Comparison of ENCODE assay signal across 8 cellular contexts in the genomic region with DNA sequence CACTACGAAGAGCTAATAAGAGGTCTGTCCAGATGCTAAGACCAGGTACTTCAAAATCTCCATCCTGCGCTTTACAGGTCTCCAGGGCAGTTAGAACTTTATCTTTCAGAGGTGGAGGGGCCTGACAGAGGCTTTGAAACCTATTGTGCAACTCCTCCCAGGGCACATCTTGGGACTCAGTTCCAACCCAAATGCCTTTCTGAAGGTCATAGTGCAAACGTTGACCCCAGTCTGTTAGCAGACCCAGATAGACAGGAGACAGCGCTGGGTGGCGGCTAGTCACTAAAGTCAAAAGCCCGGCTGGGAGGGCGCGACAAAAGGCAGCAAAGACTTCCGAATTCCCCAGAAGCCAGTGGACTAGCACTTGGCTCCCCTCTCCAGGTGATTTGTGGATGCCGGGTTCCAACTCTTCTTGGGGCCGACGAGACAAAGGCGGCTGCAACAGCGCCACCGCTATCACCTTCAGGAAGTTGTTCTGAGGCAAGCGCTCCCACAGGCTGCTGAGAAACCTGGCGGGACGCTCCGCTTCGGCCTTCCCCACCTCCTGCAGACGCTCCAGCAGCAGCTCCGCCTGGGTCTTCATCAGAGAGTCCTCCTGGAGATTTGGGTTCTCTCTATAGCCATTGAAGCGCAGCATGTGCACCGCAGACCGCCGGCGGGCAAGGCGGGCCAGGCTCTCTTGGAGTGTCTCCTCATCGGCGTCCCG. TPM values are rescaled to one million over a fixed set of nuclear protein-coding genes. Genes with fewer than 3 reads are reported as not detected.
DNase-seq lines count a peak whose midpoint lies in the region; ATAC-seq and TF ChIP-seq lines count a peak whose summit lies in the region.

No MANE protein-coding gene starts in this region.

- H3K9me3 ChIP-seq in AG04450 (ENCODE audit: control insufficient read depth, insufficient read depth, low read length) (peaks cover 3% of the 10 kb centered on the region; the same call in 1 of the 2 replicates), liver (ENCODE audit: control insufficient read depth in 4 of 4, low read length in 3 of 4) (no peaks in the 10 kb centered on the region)

- peaks cover 42% of the 10 kb centered on the region for H3K4me1 Mint-ChIP-seq in activated B cell treated with CpG ODN at 0.5 μM for 24 hours

- H3K36me3 Mint-ChIP-seq in activated B cell treated with CpG ODN at 0.5 μM for 24 hours (ENCODE audit: low read depth): peaks cover 34% of the 10 kb centered on the region

- POLR2A ChIA-PET in AG04450 (lab: Yijun Ruan, JAX) (no interaction called here), activated B cell treated with CpG ODN at 0.5 μM for 24 hours (lab: Charles Lee) (interaction anchor here (2.4 kb wide), 1 partner anchor 205 kb away, joined by 15 read pairs; a partner anchor contains a TSS)

- H3K4me3 ChIP-seq in AG04450 (ENCODE audit: low read depth, low read length) (peak overlapping the region; percentile 91), liver (ENCODE audit: low read depth in 1 of 3, low read length in 3 of 3) (peak overlapping the region; percentile 71 to 100 (median 99))

- ATAC-seq in GM18520 (IDR thresholded peaks at IDR 0.05; ENCODE audit: unreplicated experiment): peak; percentile 30
- peak; percentile 56 for ATAC-seq in HG03095 (IDR thresholded peaks at IDR 0.05; ENCODE audit: unreplicated experiment)
- ATAC-seq in activated B cell treated with CpG ODN at 0.5 μM for 24 hours (ENCODE audit: low read depth): peak; percentile 25

- intact Hi-C loops in activated B cell treated with CpG ODN at 0.5 μM for 24 hours (cut with micrococcal nuclease): loop anchor here (1.0 to 10.0 kb wide), 2 partner anchors 204 to 290 kb away; a partner anchor contains a TSS

- H3K9me3 Mint-ChIP-seq in activated B cell treated with CpG ODN at 0.5 μM for 24 hours: no peaks in the 10 kb centered on the region

- WGBS in liver: 3% methylated on average over 31 of the region's 31 CpGs

- TF ChIP-seq RAD21 in liver (IDR thresholded peaks at IDR 0.05): peak; percentile 31 to 39

- H3K27ac ChIP-seq in AG04450 (ENCODE audit: low read depth, low read length) (peak overlapping the region; percentile 88), liver (ENCODE audit: low read depth in 1 of 2, low read length in 2 of 2) (peak overlapping the region; percentile 93 to 97)

- H3K27me3 ChIP-seq in AG04450 (ENCODE audit: control insufficient read depth, insufficient read depth, low read length) (no peaks in the 10 kb centered on the region), liver (ENCODE audit: control insufficient read depth in 4 of 4, insufficient read depth in 4 of 4, low read length in 3 of 4) (no peaks in the 10 kb centered on the region)

- H3K36me3 ChIP-seq in liver (ENCODE audit: control insufficient read depth in 4 of 4, insufficient read depth in 3 of 4, low read depth in 1 of 4, low read length in 3 of 4): no peaks in the 10 kb centered on the region

- H3K27ac Mint-ChIP-seq in activated B cell treated with CpG ODN at 0.5 μM for 24 hours: peak overlapping the region; percentile 99

- peak overlapping the region; percentile 94 to 96 for H3K9ac ChIP-seq in liver (ENCODE audit: low read depth in 1 of 2, low read length in 2 of 2)

- TF ChIP-seq CTCF in AG04450 (IDR thresholded peaks at IDR 0.05; ENCODE audit: low read depth, low read length) (peak; percentile 52), activated B cell treated with CpG ODN at 0.5 μM for 24 hours (IDR thresholded peaks at IDR 0.05) (no peak), liver (IDR thresholded peaks at IDR 0.05; ENCODE audit: low read depth, low read length, missing input control) (peak; percentile 24)

- H3K4me1 ChIP-seq in liver (ENCODE audit: control insufficient read depth in 4 of 4, insufficient read depth in 4 of 4, low read length in 3 of 4): peaks cover 3 to 13% (median 7%) of the 10 kb centered on the region in 4 donors

- no peak for DNase-seq in AG04450 (ENCODE audit: low read depth, low spot score)
- DNase-seq in NCI-H2107 (lab: John Stamatoyannopoulos, UW): peak; percentile 39
- DNase-seq in activated B cell treated with CpG ODN at 0.5 μM for 24 hours: no peak
- peak; percentile 21 for DNase-seq in dedifferentiated amniotic fluid mesenchymal stem cell (ENCODE audit: extremely low spot score)
- DNase-seq in stimulated activated CD4-positive, alpha-beta T cell treated with anti-CD3 and anti-CD28 coated beads, TNF-alpha, amount 100 ng/mL, for 1 hour (ENCODE audit: low read depth in 3 of 3, low spot score in 1 of 3): peak in 2 of 3 donors; percentile 38 to 48

- peak overlapping the region; percentile 100 for H3K4me3 Mint-ChIP-seq in activated B cell treated with CpG ODN at 0.5 μM for 24 hours

- CTCF ChIA-PET in AG04450 (lab: Charles Lee): interaction anchor here (0.6 to 2.0 kb wide), 4 partner anchors 8 to 576 kb away, joined by 3 to 4 read pairs (median 4); no protein-coding TSS in a partner anchor
- CTCF ChIA-PET in activated B cell treated with CpG ODN at 0.5 μM for 24 hours (lab: Charles Lee): interaction anchor here (1.2 kb wide), 1 partner anchor 10 kb away, joined by 3 read pairs; no protein-coding TSS in a partner anchor

- H3K27me3 Mint-ChIP-seq in activated B cell treated with CpG ODN at 0.5 μM for 24 hours: no peaks in the 10 kb centered on the region

TF ChIP-seq in liver, 16 proteins besides CTCF, POLR2A, EP300 and RAD21:
- TF ChIP-seq RXRA (IDR thresholded peaks at IDR 0.05): peak; percentile 26 to 37
- TF ChIP-seq, protein P1, sequence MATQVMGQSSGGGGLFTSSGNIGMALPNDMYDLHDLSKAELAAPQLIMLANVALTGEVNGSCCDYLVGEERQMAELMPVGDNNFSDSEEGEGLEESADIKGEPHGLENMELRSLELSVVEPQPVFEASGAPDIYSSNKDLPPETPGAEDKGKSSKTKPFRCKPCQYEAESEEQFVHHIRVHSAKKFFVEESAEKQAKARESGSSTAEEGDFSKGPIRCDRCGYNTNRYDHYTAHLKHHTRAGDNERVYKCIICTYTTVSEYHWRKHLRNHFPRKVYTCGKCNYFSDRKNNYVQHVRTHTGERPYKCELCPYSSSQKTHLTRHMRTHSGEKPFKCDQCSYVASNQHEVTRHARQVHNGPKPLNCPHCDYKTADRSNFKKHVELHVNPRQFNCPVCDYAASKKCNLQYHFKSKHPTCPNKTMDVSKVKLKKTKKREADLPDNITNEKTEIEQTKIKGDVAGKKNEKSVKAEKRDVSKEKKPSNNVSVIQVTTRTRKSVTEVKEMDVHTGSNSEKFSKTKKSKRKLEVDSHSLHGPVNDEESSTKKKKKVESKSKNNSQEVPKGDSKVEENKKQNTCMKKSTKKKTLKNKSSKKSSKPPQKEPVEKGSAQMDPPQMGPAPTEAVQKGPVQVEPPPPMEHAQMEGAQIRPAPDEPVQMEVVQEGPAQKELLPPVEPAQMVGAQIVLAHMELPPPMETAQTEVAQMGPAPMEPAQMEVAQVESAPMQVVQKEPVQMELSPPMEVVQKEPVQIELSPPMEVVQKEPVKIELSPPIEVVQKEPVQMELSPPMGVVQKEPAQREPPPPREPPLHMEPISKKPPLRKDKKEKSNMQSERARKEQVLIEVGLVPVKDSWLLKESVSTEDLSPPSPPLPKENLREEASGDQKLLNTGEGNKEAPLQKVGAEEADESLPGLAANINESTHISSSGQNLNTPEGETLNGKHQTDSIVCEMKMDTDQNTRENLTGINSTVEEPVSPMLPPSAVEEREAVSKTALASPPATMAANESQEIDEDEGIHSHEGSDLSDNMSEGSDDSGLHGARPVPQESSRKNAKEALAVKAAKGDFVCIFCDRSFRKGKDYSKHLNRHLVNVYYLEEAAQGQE (IDR thresholded peaks at IDR 0.05): peak; percentile 25
- TF ChIP-seq, protein P2, sequence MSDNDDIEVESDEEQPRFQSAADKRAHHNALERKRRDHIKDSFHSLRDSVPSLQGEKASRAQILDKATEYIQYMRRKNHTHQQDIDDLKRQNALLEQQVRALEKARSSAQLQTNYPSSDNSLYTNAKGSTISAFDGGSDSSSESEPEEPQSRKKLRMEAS (IDR thresholded peaks at IDR 0.05): no peak
- TF ChIP-seq GABPA (IDR thresholded peaks at IDR 0.05 in 1 of 2, conservative IDR thresholded peaks at IDR 0.05 in 1 of 2): no peak
- TF ChIP-seq HNF4A (conservative IDR thresholded peaks at IDR 0.05): peak; percentile 74 to 79
- TF ChIP-seq HNF4G (IDR thresholded peaks at IDR 0.05): peak; percentile 41

RNA-seq across cellular contexts. Expression of a gene that starts 0.7 kb away (rescaled TPM):
- polyA plus RNA-seq in AG04450 (2011; rRNA removed) (5.6 and 6.4 TPM in 2 replicates), liver (1 to 10 TPM; 4.6 to 4.9 TPM)
- polyA minus RNA-seq in AG04450 (2011; rRNA and poly(A)+ RNA removed): 3.3 and 4.4 TPM in 2 replicates
- total RNA-seq in activated B cell treated with CpG ODN at 0.5 μM for 24 hours (21.1 and 21.9 TPM in 2 replicates), liver (1 to 10 TPM; 5.4 to 5.9 TPM)

RNA-seq across cellular contexts. Expression of a gene that starts 41.5 kb away (rescaled TPM):
- polyA plus RNA-seq in AG04450 (2011; rRNA removed) (0.32 and 0.67 TPM in 2 replicates), liver (10 to 100 TPM; 13.4 to 56.0 TPM)
- 0.37 and 0.70 TPM in 2 replicates for polyA minus RNA-seq in AG04450 (2011; rRNA and poly(A)+ RNA removed)
- total RNA-seq in activated B cell treated with CpG ODN at 0.5 μM for 24 hours (2.6 and 3.5 TPM in 2 replicates), liver (10 to 100 TPM; 28.5 to 75.6 TPM)

Comparison
In these comparisons a context has a peak if more than half of its experiments do, and no peak if none do; other contexts are left out.
1. DNase-seq: peak in NCI-H2107 (single experiment), dedifferentiated amniotic fluid mesenchymal stem cell (single experiment) and stimulated activated CD4-positive, alpha-beta T cell treated with anti-CD3 and anti-CD28 coated beads, TNF-alpha, amount 100 ng/mL, for 1 hour (2 of 3); none in AG04450 (single experiment) and activated B cell treated with CpG ODN at 0.5 μM for 24 hours (single experiment).
2. Peak in every context shown above with its lines, with median percentiles within 50 percentile points of each other: ATAC-seq.